In genomic region chr4:17511041-17511949, GRCh38 we compare ENCODE assay signal across 8 cellular contexts. TPM values are rescaled to one million over a fixed set of nuclear protein-coding genes. Genes with fewer than 3 reads are reported as not detected.
DNase-seq lines count a peak whose midpoint lies in the region; ATAC-seq lines count a peak whose summit lies in the region.

No MANE protein-coding gene starts in this region.

- ATAC-seq in GM21528 (IDR thresholded peaks at IDR 0.05; ENCODE audit: low FRiP score, unreplicated experiment) (peak; percentile 71), memory B cell (ENCODE audit: low read depth) (peak; percentile 60)

- H3K4me3 Mint-ChIP-seq in memory B cell = peak overlapping the region; percentile 95

- peak; percentile 70 for DNase-seq in G401 (ENCODE audit: low spot score)
- DNase-seq in HuH-7 (ENCODE audit: low spot score) = peak; percentile 59
- DNase-seq in activated CD4-positive, alpha-beta T cell treated with anti-CD3 and anti-CD28 coated beads for 4 hours = peak; percentile 45 to 60
- peak; percentile 63 for DNase-seq in ecto neural progenitor cell (ENCODE audit: low spot score)
- peak; percentile 34 to 35 for DNase-seq in memory B cell (ENCODE audit: low spot score in 2 of 2)
- peak; percentile 17 for DNase-seq in stimulated activated CD8-positive, alpha-beta memory T cell treated with anti-CD3 and anti-CD28 coated beads, Interleukin-12 subunit alpha, Interleukin-12 subunit beta, amount 100 ng/mL, for 1 hour (ENCODE audit: low read depth)
- no peak for DNase-seq in NCI-H1048 (lab: John Stamatoyannopoulos, UW)

- peaks cover 5% of the 10 kb centered on the region for H3K36me3 Mint-ChIP-seq in memory B cell

- H3K4me1 Mint-ChIP-seq in memory B cell = peaks cover 18% of the 10 kb centered on the region

- H3K27me3 Mint-ChIP-seq in memory B cell = no peaks in the 10 kb centered on the region

- peak overlapping the region; percentile 59 for H3K27ac Mint-ChIP-seq in memory B cell

- H3K9me3 Mint-ChIP-seq in memory B cell = no peaks in the 10 kb centered on the region

- in situ Hi-C loops in G401 (cut with HindIII; ENCODE audit: low sequenced_read_pairs) = no loop called here

RNA-seq across cellular contexts. Expression of gene QDPR, which starts 0.6 kb away (rescaled TPM):
- total RNA-seq in G401 (2014; rRNA removed; shearing (Covaris generic)) = 70.7 and 75.4 TPM in 2 replicates

RNA-seq across cellular contexts. Expression of gene CLRN2, which starts 3.7 kb away (rescaled TPM):
- not detected in 2 replicates for total RNA-seq in G401 (2014; rRNA removed; shearing (Covaris generic))
